8 cellular contexts compared by ENCODE assay signal in genomic region chr16:89052824-89053724, GRCh38. TPM values are rescaled to one million over a fixed set of nuclear protein-coding genes. Genes with fewer than 3 reads are reported as not detected.
DNase-seq lines count a peak whose midpoint lies in the region; ATAC-seq, FAIRE-seq and TF ChIP-seq lines count a peak whose summit lies in the region.

No MANE protein-coding gene starts in this region.

- TF ChIP-seq CTCF in LNCaP clone FGC (IDR thresholded peaks at IDR 0.05; ENCODE audit: control insufficient read depth, extremely low read depth, insufficient read depth) (peak; percentile 64), foreskin keratinocyte (conservative IDR thresholded peaks at IDR 0.05) (no peak)

- H3K36me3 ChIP-seq in SK-N-MC (ENCODE audit: insufficient read depth, low read length), result no peaks in the 10 kb centered on the region
- no peaks in the 10 kb centered on the region for H3K36me3 ChIP-seq in effector memory CD4-positive, alpha-beta T cell (ENCODE audit: control insufficient read depth, insufficient read depth, low read length)

- no peak overlapping the region for H3K9ac ChIP-seq in SK-N-MC (ENCODE audit: insufficient read length)

- DNase-seq in CD1c-positive myeloid dendritic cell (ENCODE audit: extremely low spot score), result peak; percentile 60
- DNase-seq in LNCaP clone FGC (ENCODE audit: low read depth), result peak; percentile 47
- DNase-seq in SK-N-MC (ENCODE audit: low read depth, low spot score), result no peak
- DNase-seq in foreskin keratinocyte, result peak in 1 of 2 donors; percentile 30
- peak; percentile 88 for DNase-seq in urothelium cell line (ENCODE audit: low spot score)
- no peak for DNase-seq in effector memory CD4-positive, alpha-beta T cell
- DNase-seq in stimulated activated CD4-positive, alpha-beta T cell treated with anti-CD3 and anti-CD28 coated beads, Interleukin-12 subunit alpha, Interleukin-12 subunit beta, amount 100 ng/mL, for 4 hours, result no peak

- peaks cover 43% of the 10 kb centered on the region for H3K27me3 ChIP-seq in foreskin keratinocyte
- no peaks in the 10 kb centered on the region for H3K27me3 ChIP-seq in effector memory CD4-positive, alpha-beta T cell (replicated peaks; ENCODE audit: control insufficient read depth, insufficient read depth, low read length, poor library complexity, severe bottlenecking)

- H3K4me3 ChIP-seq in LNCaP clone FGC (ENCODE audit: low read depth, low read length) (peak overlapping the region; percentile 55), SK-N-MC (peak overlapping the region; percentile 66)
- H3K4me3 ChIP-seq in effector memory CD4-positive, alpha-beta T cell (ENCODE audit: insufficient read depth, low read depth, low read length, poor library complexity, severe bottlenecking), result no peak overlapping the region

- H3K27ac ChIP-seq in SK-N-MC (no peak overlapping the region), foreskin keratinocyte (no peak overlapping the region)
- no peak overlapping the region for H3K27ac ChIP-seq in effector memory CD4-positive, alpha-beta T cell (ENCODE audit: insufficient read depth, low read length, poor library complexity, severe bottlenecking)

- peak; percentile 30 for ATAC-seq in foreskin keratinocyte
- no peak for ATAC-seq in GM19467 (IDR thresholded peaks at IDR 0.05; ENCODE audit: unreplicated experiment)

- no peaks in the 10 kb centered on the region for H3K9me3 ChIP-seq in SK-N-MC (ENCODE audit: low read depth, low read length)
- no peaks in the 10 kb centered on the region for H3K9me3 ChIP-seq in effector memory CD4-positive, alpha-beta T cell (ENCODE audit: control insufficient read depth, low read length)

- peak; percentile 95 for FAIRE-seq in urothelium cell line (lab: Jason Lieb, UNC)

- no peaks in the 10 kb centered on the region for H3K4me1 ChIP-seq in foreskin keratinocyte
- no peaks in the 10 kb centered on the region for H3K4me1 ChIP-seq in effector memory CD4-positive, alpha-beta T cell (ENCODE audit: control insufficient read depth, insufficient read depth, low read length, poor library complexity, severe bottlenecking)

RNA-seq across cellular contexts. Expression of gene ACSF3, which starts 40.6 kb away (rescaled TPM):
- 16.9 and 19.0 TPM in 2 replicates for total RNA-seq in foreskin keratinocyte
- 17.8 and 18.7 TPM in 2 replicates for polyA plus RNA-seq in foreskin keratinocyte

Comparison
In these comparisons a context has a peak if more than half of its experiments do, and no peak if none do; other contexts are left out.
1. DNase-seq: peak in CD1c-positive myeloid dendritic cell (single experiment), LNCaP clone FGC (single experiment) and urothelium cell line (single experiment); none in SK-N-MC (single experiment), effector memory CD4-positive, alpha-beta T cell (0 of 3) and stimulated activated CD4-positive, alpha-beta T cell treated with anti-CD3 and anti-CD28 coated beads, Interleukin-12 subunit alpha, Interleukin-12 subunit beta, amount 100 ng/mL, for 4 hours (single experiment).